ENCODE assay signal across 16 cellular contexts in the genomic region with DNA sequence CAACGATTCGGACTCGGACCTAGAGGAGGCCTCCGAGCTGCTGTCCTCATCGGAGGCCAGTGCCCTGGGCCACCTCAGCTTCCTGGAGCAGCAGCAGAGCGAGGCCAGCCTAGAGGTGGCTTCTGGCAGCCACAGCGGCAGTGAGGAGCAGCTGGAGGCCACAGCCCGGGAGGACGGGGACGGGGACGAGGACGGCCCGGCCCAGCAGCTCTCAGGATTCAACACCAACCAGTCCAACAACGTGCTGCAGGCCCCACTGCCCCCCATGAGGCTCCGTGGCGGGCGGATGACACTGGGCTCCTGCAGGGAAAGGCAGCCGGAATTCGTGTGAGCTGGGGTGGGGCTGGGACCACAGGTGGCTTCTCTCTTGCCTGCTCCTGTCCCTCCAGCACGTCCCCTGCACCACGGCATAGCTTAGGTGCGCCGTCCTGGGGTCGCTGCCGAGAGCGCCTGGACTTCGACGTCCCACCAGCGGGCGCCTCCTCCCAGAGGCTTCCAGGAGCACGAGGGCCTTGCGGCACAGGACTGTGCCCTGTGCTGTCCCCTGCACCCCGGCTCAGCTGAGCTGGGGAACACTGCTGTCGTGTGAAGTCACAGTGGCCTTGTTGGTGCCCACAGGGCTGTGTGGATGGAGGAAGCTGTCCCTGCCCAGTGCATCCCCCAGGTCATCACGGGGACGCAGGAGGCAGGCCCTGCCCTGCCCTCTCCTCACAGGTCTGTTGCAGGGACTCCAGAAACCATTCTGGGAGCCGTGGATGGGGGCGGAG. TPM values are rescaled to one million over a fixed set of nuclear protein-coding genes. Genes with fewer than 3 reads are reported as not detected.
A peak's percentile ranks its signal among the peaks of the same experiment; 100 is the strongest.
DNase-seq lines count a peak whose midpoint lies in the region; ATAC-seq and TF ChIP-seq lines count a peak whose summit lies in the region.
"Had no signal": no experiment of that assay in that cellular context is flagged by ENCODE, and none has a peak within 500 bp of the region (broad histone marks: within the 10 kb centered on the region; RNA-seq: fewer than 3 reads in every experiment).

No MANE protein-coding gene starts in this region.

- H3K4me1 Mint-ChIP-seq in activated CD4-positive, alpha-beta T cell treated with anti-CD3 and anti-CD28 coated beads, Interleukin-2, amount 10 ng/mL, durations not matched to agents 24 days and 14 days = peaks cover 21% of the 10 kb centered on the region
- H3K4me1 Mint-ChIP-seq in H9 (peaks cover 3 to 7% of the 10 kb centered on the region in 2 experiments; a peak in 2 of 4 replicates), nephron progenitor cell (no peaks in the 10 kb centered on the region)
- H3K4me1 Mint-ChIP-seq in activated T-helper 17 cell treated with anti-CD3 and anti-CD28 coated beads, Interleukin-2, amount 50 U/mL, for 72 hours = peaks cover 22% of the 10 kb centered on the region
- H3K4me1 Mint-ChIP-seq: brain had no signal

- H3K27ac Mint-ChIP-seq in activated CD4-positive, alpha-beta T cell treated with anti-CD3 and anti-CD28 coated beads, Interleukin-2, amount 10 ng/mL, durations not matched to agents 24 days and 14 days = peak overlapping the region; percentile 78
- H3K27ac Mint-ChIP-seq in H9 (peak overlapping the region in 2 of 3 experiments; percentile 59 to 80; a peak in 2 of 7 replicates), nephron progenitor cell (peak overlapping the region; percentile 71)
- peak overlapping the region; percentile 76 for H3K27ac Mint-ChIP-seq in activated T-helper 17 cell treated with anti-CD3 and anti-CD28 coated beads, Interleukin-2, amount 50 U/mL, for 72 hours

- H3K27ac ChIP-seq in H9 (ENCODE audit: insufficient read length, low read depth, low read length) = no peak overlapping the region
- H3K27ac ChIP-seq: gastrocnemius medialis, pancreas had no signal

- H3K4me2 ChIP-seq in H9 (ENCODE audit: insufficient read depth, insufficient read length, low read length) = no peak overlapping the region

- H3K79me2 ChIP-seq in H9 (ENCODE audit: insufficient read depth, low read length) = no peaks in the 10 kb centered on the region

- H2BK12ac ChIP-seq in H9 (ENCODE audit: insufficient read length, low read depth, low read length) = no peak overlapping the region

- DNase-seq in activated CD4-positive, alpha-beta T cell treated with anti-CD3 and anti-CD28 coated beads, Interleukin-2, amount 10 ng/mL, durations not matched to agents 24 days and 14 days = peak; percentile 68
- DNase-seq in activated CD4-positive, alpha-beta T cell treated with anti-CD3 and anti-CD28 coated beads for 48 hours = no peak
- DNase-seq in H9 (no peak), nephron progenitor cell (no peak), ACHN (no peak)
- DNase-seq: DMS53; effector CD8-positive, alpha-beta T cell; gastrocnemius medialis; NCI-H2029; NCI-H69; SHP77 had no signal

- H3K18ac ChIP-seq in H9 (ENCODE audit: insufficient read length, low read depth, low read length) = no peak overlapping the region

- H3T11ph ChIP-seq in H9 (ENCODE audit: low read length) = no peak overlapping the region

- no peak overlapping the region; the same call in 1 of the 2 replicates for H3K14ac ChIP-seq in H9 (ENCODE audit: insufficient read depth, low read length)

- no peaks in the 10 kb centered on the region for H3K9me3 ChIP-seq in H9 (ENCODE audit: control insufficient read depth, low read depth, low read length)
- H3K9me3 ChIP-seq: gastrocnemius medialis, pancreas had no signal

- no peak overlapping the region for H4K8ac ChIP-seq in H9 (replicated peaks; ENCODE audit: insufficient read length, low read depth, low read length)

- no peak overlapping the region for H2BK5ac ChIP-seq in H9 (ENCODE audit: insufficient read length, low read length)

- no CpG with 5 or more reads among the region's 38 CpGs for WGBS in H9 (ENCODE audit: extremely low coverage, insufficient read length, low lambda C conversion rate)

- no peak for TF ChIP-seq POLR2A in GM18505 (IDR thresholded peaks at IDR 0.05; ENCODE audit: borderline replicate concordance, extremely low read depth, insufficient read depth, insufficient read length)

- H4K5ac ChIP-seq in H9 (ENCODE audit: insufficient read length, low read depth, low read length) = no peak overlapping the region

- TF ChIP-seq CTCF in H9 (conservative IDR thresholded peaks at IDR 0.05) = no peak
- no peak for TF ChIP-seq CTCF in nephron progenitor cell (IDR thresholded peaks at IDR 0.05)

- H3K27me3 ChIP-seq in H9 (ENCODE audit: insufficient read depth, low read length) = no peaks in the 10 kb centered on the region
- H3K27me3 ChIP-seq: pancreas had no signal

- intact Hi-C loops in activated CD4-positive, alpha-beta T cell treated with anti-CD3 and anti-CD28 coated beads, Interleukin-2, amount 10 ng/mL, durations not matched to agents 24 days and 14 days (cut with micrococcal nuclease) = no loop called here

- H3K36me3 Mint-ChIP-seq in activated CD4-positive, alpha-beta T cell treated with anti-CD3 and anti-CD28 coated beads, Interleukin-2, amount 10 ng/mL, durations not matched to agents 24 days and 14 days (ENCODE audit: low read depth) = peaks cover 47% of the 10 kb centered on the region
- H3K36me3 Mint-ChIP-seq in H9 (ENCODE audit: insufficient read depth in 1 of 3, low read depth in 3 of 3) (peaks cover 16 to 39% (median 36%) of the 10 kb centered on the region in 3 experiments; a peak in 6 of 7 replicates), nephron progenitor cell (ENCODE audit: low read depth) (peaks cover 6% of the 10 kb centered on the region)
- peaks cover 84% of the 10 kb centered on the region for H3K36me3 Mint-ChIP-seq in activated T-helper 17 cell treated with anti-CD3 and anti-CD28 coated beads, Interleukin-2, amount 50 U/mL, for 72 hours (ENCODE audit: low read depth)

- no peak for ATAC-seq in activated T-helper 17 cell treated with anti-CD3 and anti-CD28 coated beads, Interleukin-2, amount 50 U/mL, for 72 hours (replicated peaks)
- ATAC-seq in HG02798 (IDR thresholded peaks at IDR 0.05; ENCODE audit: poor library complexity, unreplicated experiment) = no peak
- no peak for ATAC-seq in GM18505 (IDR thresholded peaks at IDR 0.05; ENCODE audit: unreplicated experiment)
- ATAC-seq: gastrocnemius medialis, pancreas had no signal

- no peak overlapping the region for H2BK15ac ChIP-seq in H9 (ENCODE audit: low read depth, low read length)

- H3K4me3 Mint-ChIP-seq in activated CD4-positive, alpha-beta T cell treated with anti-CD3 and anti-CD28 coated beads, Interleukin-2, amount 10 ng/mL, durations not matched to agents 24 days and 14 days = peak overlapping the region; percentile 15
- H3K4me3 Mint-ChIP-seq in H9 (no peak overlapping the region; a peak in 1 of 5 replicates), nephron progenitor cell (no peak overlapping the region)
- H3K4me3 Mint-ChIP-seq in activated T-helper 17 cell treated with anti-CD3 and anti-CD28 coated beads, Interleukin-2, amount 50 U/mL, for 72 hours = peak overlapping the region; percentile 26
- H3K4me3 Mint-ChIP-seq: brain had no signal

- H3K27me3 Mint-ChIP-seq in activated CD4-positive, alpha-beta T cell treated with anti-CD3 and anti-CD28 coated beads, Interleukin-2, amount 10 ng/mL, durations not matched to agents 24 days and 14 days = no peaks in the 10 kb centered on the region
- H3K27me3 Mint-ChIP-seq in H9 (ENCODE audit: low read depth) (peaks cover 1% of the 10 kb centered on the region; the same call in 1 of the 2 replicates), nephron progenitor cell (ENCODE audit: low read depth, poor library complexity) (no peaks in the 10 kb centered on the region)
- H3K27me3 Mint-ChIP-seq in activated T-helper 17 cell treated with anti-CD3 and anti-CD28 coated beads, Interleukin-2, amount 50 U/mL, for 72 hours = no peaks in the 10 kb centered on the region
- H3K27me3 Mint-ChIP-seq: brain had no signal

- H3K23ac ChIP-seq in H9 (ENCODE audit: insufficient read length, low read depth, low read length) = no peak overlapping the region

- H2BK20ac ChIP-seq in H9 (ENCODE audit: low read depth, low read length, poor library complexity, severe bottlenecking) = no peak overlapping the region

- in situ Hi-C loops in ACHN (cut with HindIII; ENCODE audit: low pct_ligation_motif_present, low pct_unique_long_range_greater_than_20kb, low sequenced_read_pairs) = no loop called here

- H3K4ac ChIP-seq in H9 (ENCODE audit: low read depth, low read length) = no peak overlapping the region

- H3K56ac ChIP-seq in H9 (ENCODE audit: insufficient read length, low read depth, low read length) = no peak overlapping the region

- no peaks in the 10 kb centered on the region for H3K79me1 ChIP-seq in H9 (ENCODE audit: insufficient read depth, low read depth, low read length, poor library complexity, severe bottlenecking)

- no peak overlapping the region for H2AFZ ChIP-seq in H9 (ENCODE audit: low read length)

- H3K23me2 ChIP-seq in H9 (ENCODE audit: insufficient read length, low read depth, low read length, poor library complexity, severe bottlenecking) = no peaks in the 10 kb centered on the region

- no peaks in the 10 kb centered on the region for H3K9me3 Mint-ChIP-seq in activated CD4-positive, alpha-beta T cell treated with anti-CD3 and anti-CD28 coated beads, Interleukin-2, amount 10 ng/mL, durations not matched to agents 24 days and 14 days
- no peaks in the 10 kb centered on the region for H3K9me3 Mint-ChIP-seq in H9
- no peaks in the 10 kb centered on the region for H3K9me3 Mint-ChIP-seq in activated T-helper 17 cell treated with anti-CD3 and anti-CD28 coated beads, Interleukin-2, amount 50 U/mL, for 72 hours
- H3K9me3 Mint-ChIP-seq in nephron progenitor cell = no peaks in the 10 kb centered on the region
- H3K9me3 Mint-ChIP-seq: brain had no signal

- H2BK120ac ChIP-seq in H9 (ENCODE audit: low read depth, low read length, poor library complexity, severe bottlenecking) = no peak overlapping the region

- H4K91ac ChIP-seq in H9 (ENCODE audit: insufficient read length, low read depth, low read length) = no peak overlapping the region

- no peak overlapping the region for H3K9ac ChIP-seq in H9 (ENCODE audit: extremely low read depth, insufficient read length, low read length)

- no peaks in the 10 kb centered on the region for H4K20me1 ChIP-seq in H9 (ENCODE audit: control insufficient read depth, insufficient read depth, insufficient read length)

- no peaks in the 10 kb centered on the region for H3K4me1 ChIP-seq in H9 (ENCODE audit: insufficient read depth, low read length)

- H2AK5ac ChIP-seq in H9 (ENCODE audit: insufficient read length, low read length) = no peak overlapping the region

RNA-seq across cellular contexts. Expression of gene POLR2E, which starts 9.3 kb away (rescaled TPM):
- total RNA-seq in activated CD4-positive, alpha-beta T cell treated with anti-CD3 and anti-CD28 coated beads, Interleukin-2, amount 10 ng/mL, durations not matched to agents 24 days and 14 days = 273 and 274 TPM in 2 replicates
- total RNA-seq in H9 (2021) = 261 and 272 TPM in 2 replicates
- total RNA-seq in activated T-helper 17 cell treated with anti-CD3 and anti-CD28 coated beads, Interleukin-2, amount 50 U/mL, for 72 hours = 100 to 1,000 TPM; 155 to 248 TPM

RNA-seq across cellular contexts. Expression of gene GPX4, which starts 17.9 kb away (rescaled TPM):
- 225 and 239 TPM in 2 replicates for total RNA-seq in activated CD4-positive, alpha-beta T cell treated with anti-CD3 and anti-CD28 coated beads, Interleukin-2, amount 10 ng/mL, durations not matched to agents 24 days and 14 days
- total RNA-seq in H9 (2021) = 355 and 363 TPM in 2 replicates
- 100 to 1,000 TPM; 110 to 170 TPM for total RNA-seq in activated T-helper 17 cell treated with anti-CD3 and anti-CD28 coated beads, Interleukin-2, amount 50 U/mL, for 72 hours

RNA-seq across cellular contexts. Expression of gene ARHGAP45, which starts 18.9 kb away (rescaled TPM):
- total RNA-seq in activated CD4-positive, alpha-beta T cell treated with anti-CD3 and anti-CD28 coated beads, Interleukin-2, amount 10 ng/mL, durations not matched to agents 24 days and 14 days = 176 and 183 TPM in 2 replicates
- 35.0 and 39.8 TPM in 2 replicates for total RNA-seq in H9 (2021)
- 100 to 1,000 TPM; 211 to 310 TPM for total RNA-seq in activated T-helper 17 cell treated with anti-CD3 and anti-CD28 coated beads, Interleukin-2, amount 50 U/mL, for 72 hours

RNA-seq across cellular contexts. Expression of gene ABCA7, which starts 46.0 kb away (rescaled TPM):
- total RNA-seq in activated CD4-positive, alpha-beta T cell treated with anti-CD3 and anti-CD28 coated beads, Interleukin-2, amount 10 ng/mL, durations not matched to agents 24 days and 14 days = 15.8 TPM in 2 replicates
- total RNA-seq in H9 (2021) = 28.3 and 34.6 TPM in 2 replicates
- total RNA-seq in activated T-helper 17 cell treated with anti-CD3 and anti-CD28 coated beads, Interleukin-2, amount 50 U/mL, for 72 hours = 10 to 100 TPM; 21.8 to 31.2 TPM

RNA-seq across cellular contexts. Expression of gene CNN2, which starts 59.5 kb away (rescaled TPM):
- total RNA-seq in activated CD4-positive, alpha-beta T cell treated with anti-CD3 and anti-CD28 coated beads, Interleukin-2, amount 10 ng/mL, durations not matched to agents 24 days and 14 days = 112 TPM in 2 replicates
- 524 and 529 TPM in 2 replicates for total RNA-seq in H9 (2021)
- total RNA-seq in activated T-helper 17 cell treated with anti-CD3 and anti-CD28 coated beads, Interleukin-2, amount 50 U/mL, for 72 hours = 100 to 1,000 TPM; 152 to 246 TPM

Comparison
In these comparisons a context has a peak if more than half of its experiments do, and no peak if none do; other contexts are left out.
1. H3K4me3 Mint-ChIP-seq: peak in activated CD4-positive, alpha-beta T cell treated with anti-CD3 and anti-CD28 coated beads, Interleukin-2, amount 10 ng/mL, durations not matched to agents 24 days and 14 days (single experiment) and activated T-helper 17 cell treated with anti-CD3 and anti-CD28 coated beads, Interleukin-2, amount 50 U/mL, for 72 hours (single experiment); none in H9 (0 of 2) and nephron progenitor cell (single experiment).
2. Peak in every context shown above with its lines, with median percentiles within 50 percentile points of each other: H3K27ac Mint-ChIP-seq.